ENCODE assay signal across 23 cellular contexts in genomic region chr1:66585002-66585401, GRCh38. TPM values are rescaled to one million over a fixed set of nuclear protein-coding genes. Genes with fewer than 3 reads are reported as not detected.
"Had no signal": no experiment of that assay in that cellular context is flagged by ENCODE, and none has a peak within 500 bp of the region (broad histone marks: within the 10 kb centered on the region; RNA-seq: fewer than 3 reads in every experiment).

No MANE protein-coding gene starts in this region.

- H3K4me3 ChIP-seq: dorsolateral prefrontal cortex, left ventricle myocardium inferior, SK-N-MC, testis, upper lobe of right lung had no signal

- H3K9me3 Mint-ChIP-seq: activated CD4-positive, alpha-beta T cell treated with anti-CD3 and anti-CD28 coated beads, Interleukin-2, amount 10 ng/mL, durations not matched to agents 24 days and 14 days; activated naive CD4-positive, alpha-beta T cell treated with anti-CD3 and anti-CD28 coated beads, Interleukin-2, amount 10 ng/mL, durations not matched to agents 7 days and 5 days; activated naive CD8-positive, alpha-beta T cell treated with anti-CD3 and anti-CD28 coated beads, Interleukin-2, amount 50 U/mL, for 24 hours; activated T-cell treated with anti-CD3 and anti-CD28 coated beads, Interleukin-2, amount 50 U/mL, for 4 hours; naive B cell; stimulated activated memory B cell treated with anti-CD40 and anti-IgM and Interleukin-4, amounts not matched to agents 10 μg/mL and 1 μg/mL and 100 μg/mL, for 72 hours had no signal

- H3K27me3 ChIP-seq: dorsolateral prefrontal cortex, testis, upper lobe of right lung had no signal

- H3K27me3 Mint-ChIP-seq: activated naive CD4-positive, alpha-beta T cell treated with anti-CD3 and anti-CD28 coated beads, Interleukin-2, amount 10 ng/mL, durations not matched to agents 7 days and 5 days; naive B cell had no signal

- H3K27ac Mint-ChIP-seq: activated CD4-positive, alpha-beta T cell treated with anti-CD3 and anti-CD28 coated beads, Interleukin-2, amount 10 ng/mL, durations not matched to agents 24 days and 14 days; activated CD8-positive, alpha-beta T cell treated with anti-CD3 and anti-CD28 coated beads, Interleukin-2, amount 10 ng/mL, durations not matched to agents 7 days and 5 days; activated naive CD4-positive, alpha-beta T cell treated with anti-CD3 and anti-CD28 coated beads, Interleukin-2, amount 10 ng/mL, durations not matched to agents 7 days and 5 days; activated naive CD8-positive, alpha-beta T cell treated with anti-CD3 and anti-CD28 coated beads, Interleukin-2, amount 50 U/mL, for 24 hours; stimulated activated memory B cell treated with anti-CD40 and anti-IgM and Interleukin-4, amounts not matched to agents 10 μg/mL and 1 μg/mL and 100 μg/mL, for 72 hours had no signal

- H3K36me3 Mint-ChIP-seq: activated naive CD4-positive, alpha-beta T cell treated with anti-CD3 and anti-CD28 coated beads, Interleukin-2, amount 10 ng/mL, durations not matched to agents 7 days and 5 days; naive B cell; stimulated activated memory B cell treated with anti-CD40 and anti-IgM and Interleukin-4, amounts not matched to agents 10 μg/mL and 1 μg/mL and 100 μg/mL, for 72 hours had no signal

- H3K9ac ChIP-seq: parathyroid adenoma had no signal

- H2AFZ ChIP-seq: parathyroid adenoma had no signal

- H3K4me1 Mint-ChIP-seq: activated CD4-positive, alpha-beta T cell treated with anti-CD3 and anti-CD28 coated beads, Interleukin-2, amount 10 ng/mL, durations not matched to agents 24 days and 14 days; activated naive CD4-positive, alpha-beta T cell treated with anti-CD3 and anti-CD28 coated beads, Interleukin-2, amount 10 ng/mL, durations not matched to agents 7 days and 5 days; activated naive CD8-positive, alpha-beta T cell treated with anti-CD3 and anti-CD28 coated beads, Interleukin-2, amount 50 U/mL, for 24 hours; stimulated activated memory B cell treated with anti-CD40 and anti-IgM and Interleukin-4, amounts not matched to agents 10 μg/mL and 1 μg/mL and 100 μg/mL, for 72 hours had no signal

- DNase-seq: activated CD4-positive, alpha-beta T cell treated with anti-CD3 and anti-CD28 coated beads, Interleukin-2, amount 10 ng/mL, durations not matched to agents 24 days and 14 days; activated CD8-positive, alpha-beta memory T cell treated with anti-CD3 and anti-CD28 coated beads, Interleukin-2, amount 50 U/mL, for 4 hours; activated CD8-positive, alpha-beta T cell treated with anti-CD3 and anti-CD28 coated beads, Interleukin-2, amount 10 ng/mL, durations not matched to agents 7 days and 5 days; activated effector memory CD4-positive, alpha-beta T cell treated with Interleukin-2 at 50 U/mL for 16 hours; activated naive CD4-positive, alpha-beta T cell treated with anti-CD3 and anti-CD28 coated beads, Interleukin-2, amount 10 ng/mL, durations not matched to agents 7 days and 5 days; activated naive CD8-positive, alpha-beta T cell treated with anti-CD3 and anti-CD28 coated beads, Interleukin-2, amount 50 U/mL, for 24 hours; activated T-cell treated with anti-CD3 and anti-CD28 coated beads, Interleukin-2, amount 50 U/mL, for 4 hours; aorta; dorsolateral prefrontal cortex; kidney; left ventricle myocardium inferior; mammary epithelial cell; naive B cell; stimulated activated CD4-positive, alpha-beta T cell treated with anti-CD3 and anti-CD28 coated beads, Interleukin-4, amount 100 ng/mL, for 4 hours; T-helper 1 cell; T-helper 9 cell; testis; upper lobe of right lung had no signal

- H3K9me3 ChIP-seq: left ventricle myocardium inferior, testis, upper lobe of right lung had no signal

- ATAC-seq: activated CD8-positive, alpha-beta T cell treated with anti-CD3 and anti-CD28 coated beads, Interleukin-2, amount 10 ng/mL, durations not matched to agents 7 days and 5 days; activated naive CD8-positive, alpha-beta T cell treated with anti-CD3 and anti-CD28 coated beads, Interleukin-2, amount 50 U/mL, for 24 hours; activated T-cell treated with anti-CD3 and anti-CD28 coated beads, Interleukin-2, amount 50 U/mL, for 4 hours; sciatic nerve; upper lobe of right lung had no signal

- H3K4me3 Mint-ChIP-seq: activated CD4-positive, alpha-beta T cell treated with anti-CD3 and anti-CD28 coated beads, Interleukin-2, amount 10 ng/mL, durations not matched to agents 24 days and 14 days; activated CD8-positive, alpha-beta T cell treated with anti-CD3 and anti-CD28 coated beads, Interleukin-2, amount 10 ng/mL, durations not matched to agents 7 days and 5 days; activated naive CD4-positive, alpha-beta T cell treated with anti-CD3 and anti-CD28 coated beads, Interleukin-2, amount 10 ng/mL, durations not matched to agents 7 days and 5 days; activated naive CD8-positive, alpha-beta T cell treated with anti-CD3 and anti-CD28 coated beads, Interleukin-2, amount 50 U/mL, for 24 hours; activated T-cell treated with anti-CD3 and anti-CD28 coated beads, Interleukin-2, amount 50 U/mL, for 4 hours; naive B cell; stimulated activated memory B cell treated with anti-CD40 and anti-IgM and Interleukin-4, amounts not matched to agents 10 μg/mL and 1 μg/mL and 100 μg/mL, for 72 hours had no signal

- H3K27ac ChIP-seq: epithelial cell of prostate, left ventricle myocardium inferior, parathyroid adenoma, SK-N-MC, testis, upper lobe of right lung had no signal

- H3K79me2 ChIP-seq: parathyroid adenoma had no signal

- H3K36me3 ChIP-seq: left ventricle myocardium inferior, upper lobe of right lung had no signal

- H3K4me1 ChIP-seq: left ventricle myocardium inferior, parathyroid adenoma, testis, upper lobe of right lung had no signal

RNA-seq across cellular contexts. Expression of gene SGIP1, which starts 51.0 kb away (rescaled TPM):
- total RNA-seq: activated CD4-positive, alpha-beta T cell treated with anti-CD3 and anti-CD28 coated beads, Interleukin-2, amount 10 ng/mL, durations not matched to agents 24 days and 14 days; activated CD8-positive, alpha-beta T cell treated with anti-CD3 and anti-CD28 coated beads, Interleukin-2, amount 10 ng/mL, durations not matched to agents 7 days and 5 days; activated T-cell treated with anti-CD3 and anti-CD28 coated beads, Interleukin-2, amount 50 U/mL, for 4 hours; mammary epithelial cell had no signal
